7 cellular contexts compared by ENCODE assay signal in genomic region chr1:180586671-180587155, GRCh38. TPM values are rescaled to one million over a fixed set of nuclear protein-coding genes. Genes with fewer than 3 reads are reported as not detected.
DNase-seq lines count a peak whose midpoint lies in the region; ATAC-seq and TF ChIP-seq lines count a peak whose summit lies in the region.

No MANE protein-coding gene starts in this region.

- no peak for ATAC-seq in GM21360 (IDR thresholded peaks at IDR 0.05; ENCODE audit: unreplicated experiment)

- CTCF ChIA-PET in HEK293T (lab: Yijun Ruan, JAX) = no interaction called here

- H3K27ac Mint-ChIP-seq in brain (peak overlapping the region; percentile 12 to 57 (median 28)), osteocyte (ENCODE audit: unreplicated experiment) (peak overlapping the region; percentile 27)

- H3K4me3 Mint-ChIP-seq in brain (no peak overlapping the region), osteocyte (ENCODE audit: unreplicated experiment) (no peak overlapping the region)

- H3K27me3 Mint-ChIP-seq in brain (peaks cover 2% of the 10 kb centered on the region), osteocyte (ENCODE audit: unreplicated experiment) (no peaks in the 10 kb centered on the region)

- POLR2A ChIA-PET in HEK293T (lab: Yijun Ruan, JAX) = no interaction called here

- H3K4me1 Mint-ChIP-seq in brain (peaks cover 11% of the 10 kb centered on the region), osteocyte (ENCODE audit: unreplicated experiment) (peaks cover 17% of the 10 kb centered on the region)

- H3K36me3 Mint-ChIP-seq in brain (no peaks in the 10 kb centered on the region), osteocyte (ENCODE audit: unreplicated experiment) (no peaks in the 10 kb centered on the region)

- peaks cover 0 to 13% (median 0%) of the 10 kb centered on the region in 5 experiments for H3K9me3 Mint-ChIP-seq in brain
- no peaks in the 10 kb centered on the region for H3K9me3 Mint-ChIP-seq in osteocyte (ENCODE audit: unreplicated experiment)

- TF ChIP-seq CTCF in brain (conservative IDR thresholded peaks at IDR 0.05) (no peak), osteocyte (IDR thresholded peaks at IDR 0.05) (no peak)

- DNase-seq in GM04504 (ENCODE audit: low read depth) (peak; percentile 43), NCI-H2081 (lab: John Stamatoyannopoulos, UW) (peak; percentile 64 to 92), osteocyte (ENCODE audit: extremely low spot score, unreplicated experiment) (no peak), HEK293T (ENCODE audit: extremely low spot score) (no peak), SIG-M5 (lab: John Stamatoyannopoulos, UW) (no peak)

TF ChIP-seq in HEK293T, 16 proteins besides CTCF, POLR2A, EP300 and RAD21:
- TF ChIP-seq ZNF384 (IDR thresholded peaks at IDR 0.05) (no peak), PKNOX1 (IDR thresholded peaks at IDR 0.05) (no peak)

RNA-seq across cellular contexts. Expression of gene OVAAL, which starts 27.9 kb away (rescaled TPM):
- polyA plus RNA-seq in brain (ENCODE audit: insufficient read depth, low read depth, low replicate concordance) = not detected
- not detected in 2 replicates for total RNA-seq in osteocyte

RNA-seq across cellular contexts. Expression of gene XPR1, which starts 45.1 kb away (rescaled TPM):
- 18.7 TPM for polyA plus RNA-seq in brain (ENCODE audit: insufficient read depth, low read depth, low replicate concordance)
- total RNA-seq in osteocyte = 21.4 and 24.8 TPM in 2 replicates

Comparison
In these comparisons a context has a peak if more than half of its experiments do, and no peak if none do; other contexts are left out.
1. DNase-seq: peak in GM04504 (single experiment) and NCI-H2081 (2 of 2); none in osteocyte (single experiment), HEK293T (single experiment) and SIG-M5 (single experiment).